Comparison of ENCODE assay signal across 8 cellular contexts in the genomic region with DNA sequence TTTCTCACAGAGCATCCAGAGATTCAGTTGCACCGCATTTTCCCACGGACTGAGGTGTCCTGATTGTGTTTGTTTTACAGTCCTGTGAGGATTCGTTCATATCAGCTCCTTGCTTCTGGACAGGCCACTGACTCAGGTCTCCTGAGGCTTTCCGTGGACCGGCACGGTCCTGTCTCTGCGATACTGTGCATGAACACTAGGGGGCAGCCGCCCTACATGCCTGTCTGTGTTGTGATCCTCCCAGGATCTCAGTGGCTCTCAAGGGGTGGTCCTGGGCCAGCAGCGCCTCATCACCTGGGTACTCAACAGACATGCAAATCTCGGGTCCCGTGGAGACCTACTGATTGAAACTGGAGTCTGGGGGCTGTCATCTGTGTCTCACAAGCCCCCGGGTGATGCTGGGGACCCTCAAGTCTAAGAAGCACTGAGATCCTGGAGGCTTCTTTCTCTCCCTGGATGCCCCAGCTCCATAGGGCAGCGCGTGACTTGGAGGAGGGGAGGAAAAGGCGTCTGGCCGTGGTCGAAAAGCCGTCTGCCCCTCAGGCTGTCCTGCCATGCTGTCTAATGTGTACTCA. TPM values are rescaled to one million over a fixed set of nuclear protein-coding genes. Genes with fewer than 3 reads are reported as not detected.
DNase-seq lines count a peak whose midpoint lies in the region; ATAC-seq and TF ChIP-seq lines count a peak whose summit lies in the region.

No MANE protein-coding gene starts in this region.

- no peak overlapping the region for H3K27ac ChIP-seq in WERI-Rb-1

- no peak overlapping the region for H3K4me3 ChIP-seq in WERI-Rb-1 (ENCODE audit: low read depth, low read length)

- ATAC-seq in HG02571 (IDR thresholded peaks at IDR 0.05; ENCODE audit: unreplicated experiment) (peak; percentile 56), GM21528 (IDR thresholded peaks at IDR 0.05; ENCODE audit: low FRiP score, unreplicated experiment) (no peak)

- no peaks in the 10 kb centered on the region for H3K9me3 Mint-ChIP-seq in immature natural killer cell

- H3K4me3 Mint-ChIP-seq in immature natural killer cell: no peak overlapping the region

- H3K36me3 Mint-ChIP-seq in immature natural killer cell: no peaks in the 10 kb centered on the region

- POLR2A ChIA-PET in GM10248 (lab: Yijun Ruan, JAX): no interaction called here

- H3K4me1 Mint-ChIP-seq in immature natural killer cell: no peaks in the 10 kb centered on the region

- H3K27me3 ChIP-seq in WERI-Rb-1 (ENCODE audit: insufficient read depth, low read depth, severe bottlenecking): peaks cover 87% of the 10 kb centered on the region

- peaks cover 6 to 23% (median 10%) of the 10 kb centered on the region in 3 donors for H3K27me3 Mint-ChIP-seq in immature natural killer cell (ENCODE audit: low read depth in 3 of 3)

- H3K27ac Mint-ChIP-seq in immature natural killer cell: no peak overlapping the region

- H3K36me3 ChIP-seq in WERI-Rb-1: no peaks in the 10 kb centered on the region

- CTCF ChIA-PET in GM10248 (lab: Yijun Ruan, JAX): interaction anchor here (0.6 to 3.8 kb wide), 55 partner anchors 8 to 614 kb away, joined by 3 to 78 read pairs (median 4); no protein-coding TSS in a partner anchor

- no peaks in the 10 kb centered on the region for H3K9me3 ChIP-seq in WERI-Rb-1 (ENCODE audit: severe bottlenecking)

- DNase-seq in GM10248 (ENCODE audit: extremely low spot score) (peak; percentile 72), NCI-H1694 (lab: John Stamatoyannopoulos, UW) (peak; percentile 45), WERI-Rb-1 (peak; percentile 74), brain pericyte (ENCODE audit: low read depth, low spot score) (peak; percentile 80), immature natural killer cell (peak; percentile 74 to 75 (median 74))
- peak; percentile 87 for DNase-seq in stimulated activated CD4-positive, alpha-beta T cell treated with anti-CD3 and anti-CD28 coated beads, Interleukin-12 subunit alpha, Interleukin-12 subunit beta, amount 100 ng/mL, for 4 hours

- TF ChIP-seq CTCF in GM10248 (IDR thresholded peaks at IDR 0.05; ENCODE audit: control extremely low read depth, extremely low read depth, low read depth, missing control alignments) (peak; percentile 99), WERI-Rb-1 (IDR thresholded peaks at IDR 0.05; ENCODE audit: low read depth, low read length) (peak; percentile 95)

RNA-seq across cellular contexts. Expression of a gene that starts 28.9 kb away (rescaled TPM):
- polyA plus RNA-seq in immature natural killer cell: 1 to 10 TPM in 2 of 3 donors, not detected in 1; 1.8 to 3.3 TPM
